2 cellular contexts compared by ENCODE assay signal in genomic region chr11:40204228-40204627, GRCh38.
TF ChIP-seq lines count a peak whose summit lies in the region.

No MANE protein-coding gene starts in this region.

TF ChIP-seq in GM23338, 12 proteins besides CTCF, POLR2A, EP300 and RAD21:
- no peak for TF ChIP-seq EZH2phosphoT487 (IDR thresholded peaks at IDR 0.05; ENCODE audit: unreplicated experiment)
- TF ChIP-seq ETS1 (IDR thresholded peaks at IDR 0.05) = no peak
- TF ChIP-seq NANOG (IDR thresholded peaks at IDR 0.05; ENCODE audit: borderline replicate concordance) = peak; percentile 86
- TF ChIP-seq STAT1 (IDR thresholded peaks at IDR 0.05; ENCODE audit: unreplicated experiment) = no peak
- peak; percentile 21; the same call in 1 of the 2 replicates for TF ChIP-seq CREB1 (CRISPR knock-in tag; IDR thresholded peaks at IDR 0.05; ENCODE audit: low read depth)
- no peak for TF ChIP-seq REST (IDR thresholded peaks at IDR 0.05; ENCODE audit: unreplicated experiment)
- peak; percentile 43; the same call in 1 of the 2 replicates for TF ChIP-seq POLR2AphosphoS5 (IDR thresholded peaks at IDR 0.05; ENCODE audit: low read depth)
- TF ChIP-seq ZNF331 (CRISPR knock-in tag; IDR thresholded peaks at IDR 0.05; ENCODE audit: low read depth) = no peak
- no peak for TF ChIP-seq ZNF114 (CRISPR knock-in tag; IDR thresholded peaks at IDR 0.05)

TF ChIP-seq in H1, 55 proteins besides CTCF, POLR2A, EP300 and RAD21:
- TF ChIP-seq CEBPB (IDR thresholded peaks at IDR 0.05; ENCODE audit: low read depth, low read length) (peak; percentile 77; the same call in 1 of the 2 replicates), SP1 (IDR thresholded peaks at IDR 0.05; ENCODE audit: low read depth, low read length) (0 out of 2 replicates have a peak, but pooled peaks have one; percentile 39), POU5F1 (IDR thresholded peaks at IDR 0.05; ENCODE audit: low read depth, low read length) (peak; percentile 59; the same call in 1 of the 2 replicates), CHD1 (IDR thresholded peaks at IDR 0.05; ENCODE audit: low read depth, low read length) (no peak), NANOG (IDR thresholded peaks at IDR 0.05; ENCODE audit: insufficient read depth, low read depth, low read length, poor library complexity, severe bottlenecking) (peak; percentile 82), CHD7 (IDR thresholded peaks at IDR 0.05; ENCODE audit: insufficient replicate concordance, low read length) (peak; percentile 65)
